Comparison of ENCODE assay signal across 1 cellular context in genomic region chr14:68693926-68694325, GRCh38.
TF ChIP-seq lines count a peak whose summit lies in the region.

No MANE protein-coding gene starts in this region.

TF ChIP-seq in IMR-90, 13 proteins besides CTCF, POLR2A, EP300 and RAD21:
- no peak for TF ChIP-seq RCOR1 (IDR thresholded peaks at IDR 0.05; ENCODE audit: insufficient replicate concordance, low read length)
- no peak for TF ChIP-seq NFE2L2 (IDR thresholded peaks at IDR 0.05; ENCODE audit: low read depth, low read length)
- TF ChIP-seq ELK1 (IDR thresholded peaks at IDR 0.05; ENCODE audit: borderline replicate concordance, low read depth, low read length) = no peak
TF ChIP-seq in IMR-90: peak in this region for 0.
